Comparison of ENCODE assay signal across 8 cellular contexts in the genomic region with DNA sequence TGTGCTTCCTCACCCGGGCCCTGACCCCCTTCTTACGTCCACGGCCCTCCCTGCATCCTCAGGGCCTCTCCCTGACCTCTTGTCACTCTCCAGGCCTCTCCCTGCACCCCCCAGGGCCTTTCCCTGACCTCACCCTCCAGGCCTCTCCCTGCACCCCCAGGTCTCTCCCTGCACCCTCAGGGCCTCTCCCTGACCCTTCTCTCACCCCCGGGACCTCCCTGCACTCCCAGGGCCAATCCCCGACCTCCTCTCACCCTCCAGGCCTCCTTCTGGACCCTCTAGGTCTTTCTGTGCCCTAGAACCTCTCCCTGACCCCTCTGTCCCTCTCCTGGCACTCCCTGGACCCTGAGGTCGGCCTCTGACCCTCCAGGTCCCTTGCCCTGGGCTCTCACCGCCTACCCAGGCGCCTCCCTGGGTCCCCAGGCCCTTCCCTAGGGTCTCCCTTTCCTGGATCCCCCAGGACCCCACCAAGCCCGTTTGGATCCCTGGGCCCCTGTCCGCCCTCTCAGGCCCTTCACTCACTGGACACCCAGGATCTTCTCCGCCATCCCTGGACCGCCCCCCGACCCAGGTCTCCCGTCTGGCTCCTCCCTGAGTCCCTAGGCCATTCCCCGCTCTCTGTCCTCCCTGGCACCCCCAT. TPM values are rescaled to one million over a fixed set of nuclear protein-coding genes. Genes with fewer than 3 reads are reported as not detected.
DNase-seq lines count a peak whose midpoint lies in the region; ATAC-seq, FAIRE-seq and TF ChIP-seq lines count a peak whose summit lies in the region.

No MANE protein-coding gene starts in this region.

- TF ChIP-seq RAD21 in HepG2 (CRISPR knock-in tag; IDR thresholded peaks at IDR 0.05): no peak

- H3K36me3 ChIP-seq in A673 (ENCODE audit: insufficient read depth, low read length, poor library complexity, severe bottlenecking): peaks cover 15% of the 10 kb centered on the region
- peaks cover 21% of the 10 kb centered on the region for H3K36me3 ChIP-seq in HUES64 (ENCODE audit: insufficient read depth, low read length)
- H3K36me3 ChIP-seq in HepG2 (replicated peaks in 1 of 2; ENCODE audit: control insufficient read depth in 1 of 2, insufficient read depth in 2 of 2, low read length in 2 of 2): peaks cover 2 to 7% of the 10 kb centered on the region in 2 experiments; a peak in 3 of 5 replicates
- H3K36me3 ChIP-seq in thyroid gland: peaks cover 6 to 9% of the 10 kb centered on the region in 2 donors

- TF ChIP-seq EP300 in HepG2 (IDR thresholded peaks at IDR 0.05; ENCODE audit: low read depth in 2 of 2, low read length in 2 of 2): no peak
- no peak for TF ChIP-seq EP300 in HepG2 (CRISPR knock-in tag; IDR thresholded peaks at IDR 0.05; ENCODE audit: borderline replicate concordance)

- H3K9ac ChIP-seq in HUES64 (ENCODE audit: low read depth, low read length) (peak overlapping the region; percentile 63), HepG2 (ENCODE audit: insufficient read depth, low read depth, low read length) (peak overlapping the region; percentile 95)

- WGBS in HUES64: 6% methylated on average over 15 of the region's 15 CpGs
- WGBS in HepG2 (ENCODE audit: low lambda C conversion rate): 1% methylated on average over 15 of the region's 15 CpGs
- 8 to 11% methylated on average over 15 of the region's 15 CpGs for WGBS in thyroid gland, 2 donors

- H3K27ac ChIP-seq in A673 (ENCODE audit: low read depth, low read length, poor library complexity, severe bottlenecking) (peak overlapping the region; percentile 89), HUES64 (ENCODE audit: low read depth, low read length) (peak overlapping the region; percentile 73; the same call in 1 of the 2 replicates), angular gyrus (ENCODE audit: low read depth, low read length) (peak overlapping the region; percentile 30), HepG2 (ENCODE audit: extremely low read length, insufficient read depth, low read length) (peak overlapping the region; percentile 75), thyroid gland (peak overlapping the region; percentile 9 to 83 (median 58))

- H4K20me1 ChIP-seq in HepG2 (ENCODE audit: insufficient read depth, low read length): peaks cover 3% of the 10 kb centered on the region; the same call in 1 of the 2 replicates

- BruUV-seq in A673 (replicated peaks; lab: Mats Ljungman, UMichigan) (no TSS peak), HepG2 (replicated peaks; lab: Mats Ljungman, UMichigan) (no TSS peak)

- no peak overlapping the region for H2AFZ ChIP-seq in HepG2 (ENCODE audit: low read length)

- intact Hi-C loops in A673 (cut with micrococcal nuclease; ENCODE audit: unreplicated experiment) (no loop called here), HepG2 (cut with micrococcal nuclease; ENCODE audit: unreplicated experiment) (no loop called here), thyroid gland (cut with DNase I) (no loop called here)

- H3K79me2 ChIP-seq in HepG2 (ENCODE audit: insufficient read depth, low read length): peaks cover 5% of the 10 kb centered on the region

- CTCF ChIA-PET in A673 (lab: Charles Lee): interaction anchor here (0.9 kb wide), 1 partner anchor 39 kb away, joined by 3 read pairs; no protein-coding TSS in a partner anchor
- CTCF ChIA-PET in HepG2 (lab: Yijun Ruan, JAX; ENCODE audit: low intra/inter-chr PET ratio, low total read pairs): interaction anchor here (1.1 kb wide), 1 partner anchor 38 kb away, joined by 3 read pairs; no protein-coding TSS in a partner anchor

- ATAC-seq in HepG2 (no peak), GM21619 (IDR thresholded peaks at IDR 0.05; ENCODE audit: unreplicated experiment) (no peak)

- peak overlapping the region; percentile 81 for H3K4me2 ChIP-seq in HepG2 (ENCODE audit: low read depth, low read length)

- DNase-seq in A673 (ENCODE audit: low spot score) (no peak), HepG2 (ENCODE audit: low spot score) (no peak), thyroid gland (no peak), superior temporal gyrus (ENCODE audit: extremely low spot score) (no peak), UCSD-AML1 (lab: John Stamatoyannopoulos, UW; ENCODE audit: unreplicated experiment) (no peak)

- H3K27me3 ChIP-seq in A673 (replicated peaks; ENCODE audit: insufficient read depth, low read depth, low read length, poor library complexity) (no peaks in the 10 kb centered on the region), HUES64 (ENCODE audit: insufficient read depth, low read length) (no peaks in the 10 kb centered on the region), HepG2 (ENCODE audit: control insufficient read depth in 1 of 2, insufficient read depth in 2 of 2, low read length in 2 of 2) (no peaks in the 10 kb centered on the region; a peak in 1 of 5 replicates), thyroid gland (no peaks in the 10 kb centered on the region)

- TF ChIP-seq POLR2A in HepG2 (IDR thresholded peaks at IDR 0.05; ENCODE audit: insufficient read depth in 1 of 2, low read depth in 2 of 2, low read length in 2 of 2) (no peak), thyroid gland (IDR thresholded peaks at IDR 0.05) (no peak)

- H3K4me3 ChIP-seq in A673 (ENCODE audit: low read depth, low read length, poor library complexity, severe bottlenecking) (peak overlapping the region; percentile 74), HUES64 (ENCODE audit: low read length) (peak overlapping the region; percentile 72), HepG2 (replicated peaks in 1 of 3; ENCODE audit: insufficient read depth in 1 of 3, low read depth in 2 of 3, low read length in 3 of 3) (peak overlapping the region; percentile 82 to 99 (median 91)), thyroid gland (replicated peaks in 1 of 3) (peak overlapping the region; percentile 52 to 61 (median 58))

- H3K4me1 ChIP-seq in A673 (ENCODE audit: insufficient read depth, low read length, poor library complexity, severe bottlenecking): peaks cover 8% of the 10 kb centered on the region
- H3K4me1 ChIP-seq in HUES64 (ENCODE audit: insufficient read depth, low read length): peaks cover 12% of the 10 kb centered on the region
- peaks cover 27% of the 10 kb centered on the region for H3K4me1 ChIP-seq in HepG2 (ENCODE audit: insufficient read depth, low read length)
- peaks cover 14 to 22% of the 10 kb centered on the region in 2 donors for H3K4me1 ChIP-seq in thyroid gland

- POLR2A ChIA-PET in A673 (lab: Charles Lee; ENCODE audit: low non-redundant PET): no interaction called here
- POLR2A ChIA-PET in HepG2 (lab: Yijun Ruan, JAX): interaction anchor here (0.7 to 2.0 kb wide), 11 partner anchors 12 to 199 kb away, joined by 3 to 20 read pairs (median 8); partner anchors contain the start of genes HSPBP1, ISOC2, PPP6R1 and UBE2S

- TF ChIP-seq CTCF in A673 (conservative IDR thresholded peaks at IDR 0.05; ENCODE audit: low read depth, low read length) (no peak), HepG2 (CRISPR knock-in tag; IDR thresholded peaks at IDR 0.05) (no peak), thyroid gland (IDR thresholded peaks at IDR 0.05) (peak in 1 of 6 experiments; percentile 2)

- in situ Hi-C loops in HepG2 (cut with HindIII; ENCODE audit: extremely low pct_ligation_motif_present, low pct_unique_long_range_greater_than_20kb): no loop called here

- FAIRE-seq in HepG2 (lab: Jason Lieb, UNC): no peak

- H3K9me3 ChIP-seq in A673 (ENCODE audit: low read depth, low read length, poor library complexity, severe bottlenecking) (no peaks in the 10 kb centered on the region), HUES64 (ENCODE audit: insufficient read depth, low read depth, low read length) (no peaks in the 10 kb centered on the region), HepG2 (ENCODE audit: low read length) (no peaks in the 10 kb centered on the region), thyroid gland (no peaks in the 10 kb centered on the region)

RNA-seq across cellular contexts. Expression of gene KMT5C, which starts 0.6 kb away (rescaled TPM):
- total RNA-seq in A673 (2021): 19.7 and 24.1 TPM in 2 replicates
- 13.4 TPM for polyA plus RNA-seq in HUES64 (2013, experiment 1 of 2)
- polyA plus RNA-seq in HUES64 (2013, experiment 2 of 2): 15.2 TPM
- total RNA-seq in HepG2 (2016; rRNA removed; fragmentation: Illumina TruSeq; extraction: Trizol): 2.1 and 5.5 TPM in 2 replicates
- total RNA-seq in HepG2 (2016; cell fraction: cytosol; rRNA removed; fragmentation: Illumina TruSeq; extraction: Trizol; ENCODE audit: low read depth): 1.8 and 2.2 TPM in 2 replicates
- 1.8 and 4.7 TPM in 2 replicates for total RNA-seq in HepG2 (2016; cell fraction: insoluble cytoplasmic fraction; rRNA removed; fragmentation: Illumina TruSeq; extraction: Trizol)
- total RNA-seq in HepG2 (2016; cell fraction: membrane; rRNA removed; fragmentation: Illumina TruSeq; extraction: Trizol): 3.9 and 4.5 TPM in 2 replicates
- total RNA-seq in HepG2 (2016; cell fraction: nucleus; rRNA removed; fragmentation: Illumina TruSeq; extraction: Trizol): 5.3 and 6.2 TPM in 2 replicates
- polyA plus RNA-seq in HepG2 (2011; rRNA removed): 9.0 and 11.8 TPM in 2 replicates
- polyA plus RNA-seq in HepG2 (2011; cell fraction: cytosol; rRNA removed): 6.6 and 8.7 TPM in 2 replicates
- 46.8 and 58.8 TPM in 2 replicates for polyA plus RNA-seq in HepG2 (2011; cell fraction: nucleus; rRNA removed)
- polyA plus RNA-seq in HepG2 (2012): 10.0 and 13.2 TPM in 2 replicates
- 1.3 and 1.4 TPM in 2 replicates for polyA plus RNA-seq in HepG2 (2016; cell fraction: cytosol; fragmentation: Illumina TruSeq; extraction: Trizol; ENCODE audit: low read depth)
- 2.6 and 4.4 TPM in 2 replicates for polyA plus RNA-seq in HepG2 (2016; cell fraction: insoluble cytoplasmic fraction; fragmentation: Illumina TruSeq; extraction: Trizol; ENCODE audit: low read depth)
- polyA plus RNA-seq in HepG2 (2016; cell fraction: membrane; fragmentation: Illumina TruSeq; extraction: Trizol; ENCODE audit: low read depth): 2.5 and 3.8 TPM in 2 replicates
- 14.7 and 16.2 TPM in 2 replicates for polyA plus RNA-seq in HepG2 (2016; cell fraction: nucleus; fragmentation: Illumina TruSeq; extraction: Trizol; ENCODE audit: insufficient read depth, low read depth)
- polyA minus RNA-seq in HepG2 (2011; rRNA and poly(A)+ RNA removed; ENCODE audit: low replicate concordance): 9.0 and 17.8 TPM in 2 replicates
- 4.7 and 5.3 TPM in 2 replicates for polyA minus RNA-seq in HepG2 (2011; cell fraction: cytosol; rRNA and poly(A)+ RNA removed)
- 7.0 and 12.1 TPM in 2 replicates for polyA minus RNA-seq in HepG2 (2011; cell fraction: nucleus; rRNA and poly(A)+ RNA removed)
- total RNA-seq in thyroid gland: 10 to 100 TPM in 3 of 4 donors, 1 to 10 TPM in 1; 7.5 to 22.0 (median 15.4) TPM

RNA-seq across cellular contexts. Expression of gene COX6B2, which starts 14.3 kb away (rescaled TPM):
- total RNA-seq in A673 (2021): 0.48 TPM in 1 of 2 replicates, not detected in the other
- polyA plus RNA-seq in HUES64 (2013, experiment 1 of 2): 0.90 TPM
- 1.4 TPM for polyA plus RNA-seq in HUES64 (2013, experiment 2 of 2)
- total RNA-seq in HepG2 (2016; rRNA removed; fragmentation: Illumina TruSeq; extraction: Trizol): not detected in 2 replicates
- not detected in 2 replicates for total RNA-seq in HepG2 (2016; cell fraction: cytosol; rRNA removed; fragmentation: Illumina TruSeq; extraction: Trizol; ENCODE audit: low read depth)
- total RNA-seq in HepG2 (2016; cell fraction: insoluble cytoplasmic fraction; rRNA removed; fragmentation: Illumina TruSeq; extraction: Trizol): not detected in 2 replicates
- total RNA-seq in HepG2 (2016; cell fraction: membrane; rRNA removed; fragmentation: Illumina TruSeq; extraction: Trizol): not detected in 2 replicates
- total RNA-seq in HepG2 (2016; cell fraction: nucleus; rRNA removed; fragmentation: Illumina TruSeq; extraction: Trizol): not detected in 2 replicates
- polyA plus RNA-seq in HepG2 (2011; rRNA removed): 0.16 and 0.21 TPM in 2 replicates
- 0.04 and 0.05 TPM in 2 replicates for polyA plus RNA-seq in HepG2 (2011; cell fraction: cytosol; rRNA removed)
- polyA plus RNA-seq in HepG2 (2011; cell fraction: nucleus; rRNA removed): 0.43 and 1.4 TPM in 2 replicates
- polyA plus RNA-seq in HepG2 (2012): 0.28 TPM in 2 replicates
- polyA plus RNA-seq in HepG2 (2016; cell fraction: cytosol; fragmentation: Illumina TruSeq; extraction: Trizol; ENCODE audit: low read depth): not detected in 2 replicates
- not detected in 2 replicates for polyA plus RNA-seq in HepG2 (2016; cell fraction: insoluble cytoplasmic fraction; fragmentation: Illumina TruSeq; extraction: Trizol; ENCODE audit: low read depth)
- polyA plus RNA-seq in HepG2 (2016; cell fraction: membrane; fragmentation: Illumina TruSeq; extraction: Trizol; ENCODE audit: low read depth): not detected in 2 replicates
- not detected in 2 replicates for polyA plus RNA-seq in HepG2 (2016; cell fraction: nucleus; fragmentation: Illumina TruSeq; extraction: Trizol; ENCODE audit: insufficient read depth, low read depth)
- 0.16 TPM in 1 of 2 replicates, not detected in the other for polyA minus RNA-seq in HepG2 (2011; rRNA and poly(A)+ RNA removed; ENCODE audit: low replicate concordance)
- not detected in 2 replicates for polyA minus RNA-seq in HepG2 (2011; cell fraction: cytosol; rRNA and poly(A)+ RNA removed)
- polyA minus RNA-seq in HepG2 (2011; cell fraction: nucleus; rRNA and poly(A)+ RNA removed): not detected in 2 replicates
- total RNA-seq in thyroid gland: under 1 TPM in 1 of 4 donors, not detected in 3; 0.94 TPM

RNA-seq across cellular contexts. Expression of gene TMEM150B, which starts 15.1 kb away (rescaled TPM):
- not detected in 2 replicates for total RNA-seq in A673 (2021)
- not detected for polyA plus RNA-seq in HUES64 (2013, experiment 1 of 2)
- polyA plus RNA-seq in HUES64 (2013, experiment 2 of 2): not detected
- total RNA-seq in HepG2 (2016; rRNA removed; fragmentation: Illumina TruSeq; extraction: Trizol): 0.74 and 1.3 TPM in 2 replicates
- total RNA-seq in HepG2 (2016; cell fraction: cytosol; rRNA removed; fragmentation: Illumina TruSeq; extraction: Trizol; ENCODE audit: low read depth): 0.79 and 1.0 TPM in 2 replicates
- total RNA-seq in HepG2 (2016; cell fraction: insoluble cytoplasmic fraction; rRNA removed; fragmentation: Illumina TruSeq; extraction: Trizol): 0.70 and 1.0 TPM in 2 replicates
- total RNA-seq in HepG2 (2016; cell fraction: membrane; rRNA removed; fragmentation: Illumina TruSeq; extraction: Trizol): 0.62 and 0.77 TPM in 2 replicates
- 0.84 and 1.5 TPM in 2 replicates for total RNA-seq in HepG2 (2016; cell fraction: nucleus; rRNA removed; fragmentation: Illumina TruSeq; extraction: Trizol)
- 1.8 and 2.9 TPM in 2 replicates for polyA plus RNA-seq in HepG2 (2011; rRNA removed)
- polyA plus RNA-seq in HepG2 (2011; cell fraction: cytosol; rRNA removed): 2.4 and 2.5 TPM in 2 replicates
- polyA plus RNA-seq in HepG2 (2011; cell fraction: nucleus; rRNA removed): 6.2 and 7.0 TPM in 2 replicates
- polyA plus RNA-seq in HepG2 (2012): 3.3 and 3.4 TPM in 2 replicates
- 0.33 and 0.50 TPM in 2 replicates for polyA plus RNA-seq in HepG2 (2016; cell fraction: cytosol; fragmentation: Illumina TruSeq; extraction: Trizol; ENCODE audit: low read depth)
- polyA plus RNA-seq in HepG2 (2016; cell fraction: insoluble cytoplasmic fraction; fragmentation: Illumina TruSeq; extraction: Trizol; ENCODE audit: low read depth): 0.37 and 0.74 TPM in 2 replicates
- 0.28 and 1.2 TPM in 2 replicates for polyA plus RNA-seq in HepG2 (2016; cell fraction: membrane; fragmentation: Illumina TruSeq; extraction: Trizol; ENCODE audit: low read depth)
- polyA plus RNA-seq in HepG2 (2016; cell fraction: nucleus; fragmentation: Illumina TruSeq; extraction: Trizol; ENCODE audit: insufficient read depth, low read depth): 1.7 and 1.9 TPM in 2 replicates
- 5.1 TPM in 1 of 2 replicates, not detected in the other for polyA minus RNA-seq in HepG2 (2011; rRNA and poly(A)+ RNA removed; ENCODE audit: low replicate concordance)
- polyA minus RNA-seq in HepG2 (2011; cell fraction: cytosol; rRNA and poly(A)+ RNA removed): 1.9 and 2.7 TPM in 2 replicates
- polyA minus RNA-seq in HepG2 (2011; cell fraction: nucleus; rRNA and poly(A)+ RNA removed): 1.4 and 1.5 TPM in 2 replicates
- 1 to 10 TPM in 1 of 4 donors, not detected in 3; 1.3 TPM for total RNA-seq in thyroid gland

RNA-seq across cellular contexts. Expression of gene GARIN5B, which starts 22.8 kb away (rescaled TPM):
- total RNA-seq in A673 (2021): not detected in 2 replicates
- not detected for polyA plus RNA-seq in HUES64 (2013, experiment 1 of 2)
- not detected for polyA plus RNA-seq in HUES64 (2013, experiment 2 of 2)
- total RNA-seq in HepG2 (2016; rRNA removed; fragmentation: Illumina TruSeq; extraction: Trizol): not detected in 2 replicates
- not detected in 2 replicates for total RNA-seq in HepG2 (2016; cell fraction: cytosol; rRNA removed; fragmentation: Illumina TruSeq; extraction: Trizol; ENCODE audit: low read depth)
- total RNA-seq in HepG2 (2016; cell fraction: insoluble cytoplasmic fraction; rRNA removed; fragmentation: Illumina TruSeq; extraction: Trizol): not detected in 2 replicates
- total RNA-seq in HepG2 (2016; cell fraction: membrane; rRNA removed; fragmentation: Illumina TruSeq; extraction: Trizol): not detected in 2 replicates
- total RNA-seq in HepG2 (2016; cell fraction: nucleus; rRNA removed; fragmentation: Illumina TruSeq; extraction: Trizol): not detected in 2 replicates
- 0.03 TPM in 1 of 2 replicates, not detected in the other for polyA plus RNA-seq in HepG2 (2011; rRNA removed)
- polyA plus RNA-seq in HepG2 (2011; cell fraction: cytosol; rRNA removed): not detected in 2 replicates
- 0.31 and 0.59 TPM in 2 replicates for polyA plus RNA-seq in HepG2 (2011; cell fraction: nucleus; rRNA removed)
- 0.09 TPM in 1 of 2 replicates, not detected in the other for polyA plus RNA-seq in HepG2 (2012)
- not detected in 2 replicates for polyA plus RNA-seq in HepG2 (2016; cell fraction: cytosol; fragmentation: Illumina TruSeq; extraction: Trizol; ENCODE audit: low read depth)
- not detected in 2 replicates for polyA plus RNA-seq in HepG2 (2016; cell fraction: insoluble cytoplasmic fraction; fragmentation: Illumina TruSeq; extraction: Trizol; ENCODE audit: low read depth)
- polyA plus RNA-seq in HepG2 (2016; cell fraction: membrane; fragmentation: Illumina TruSeq; extraction: Trizol; ENCODE audit: low read depth): not detected in 2 replicates
- polyA plus RNA-seq in HepG2 (2016; cell fraction: nucleus; fragmentation: Illumina TruSeq; extraction: Trizol; ENCODE audit: insufficient read depth, low read depth): not detected in 2 replicates
- not detected in 2 replicates for polyA minus RNA-seq in HepG2 (2011; rRNA and poly(A)+ RNA removed; ENCODE audit: low replicate concordance)
- not detected in 2 replicates for polyA minus RNA-seq in HepG2 (2011; cell fraction: cytosol; rRNA and poly(A)+ RNA removed)
- 0.25 TPM in 1 of 2 replicates, not detected in the other for polyA minus RNA-seq in HepG2 (2011; cell fraction: nucleus; rRNA and poly(A)+ RNA removed)
- total RNA-seq in thyroid gland: not detected

RNA-seq across cellular contexts. Expression of gene IL11, which starts 30.0 kb away (rescaled TPM):
- total RNA-seq in A673 (2021): 0.42 and 0.47 TPM in 2 replicates
- polyA plus RNA-seq in HUES64 (2013, experiment 1 of 2): 0.65 TPM
- 1.1 TPM for polyA plus RNA-seq in HUES64 (2013, experiment 2 of 2)
- 2.9 and 3.0 TPM in 2 replicates for total RNA-seq in HepG2 (2016; rRNA removed; fragmentation: Illumina TruSeq; extraction: Trizol)
- total RNA-seq in HepG2 (2016; cell fraction: cytosol; rRNA removed; fragmentation: Illumina TruSeq; extraction: Trizol; ENCODE audit: low read depth): 3.4 and 3.8 TPM in 2 replicates
- 1.8 and 3.5 TPM in 2 replicates for total RNA-seq in HepG2 (2016; cell fraction: insoluble cytoplasmic fraction; rRNA removed; fragmentation: Illumina TruSeq; extraction: Trizol)
- total RNA-seq in HepG2 (2016; cell fraction: membrane; rRNA removed; fragmentation: Illumina TruSeq; extraction: Trizol): 6.4 and 6.5 TPM in 2 replicates
- total RNA-seq in HepG2 (2016; cell fraction: nucleus; rRNA removed; fragmentation: Illumina TruSeq; extraction: Trizol): 1.9 and 2.4 TPM in 2 replicates
- 2.5 and 4.5 TPM in 2 replicates for polyA plus RNA-seq in HepG2 (2011; rRNA removed)
- 2.8 and 3.0 TPM in 2 replicates for polyA plus RNA-seq in HepG2 (2011; cell fraction: cytosol; rRNA removed)
- polyA plus RNA-seq in HepG2 (2011; cell fraction: nucleus; rRNA removed): 5.1 and 7.0 TPM in 2 replicates
- polyA plus RNA-seq in HepG2 (2012): 0.95 and 4.9 TPM in 2 replicates
- polyA plus RNA-seq in HepG2 (2016; cell fraction: cytosol; fragmentation: Illumina TruSeq; extraction: Trizol; ENCODE audit: low read depth): 3.0 and 3.3 TPM in 2 replicates
- polyA plus RNA-seq in HepG2 (2016; cell fraction: insoluble cytoplasmic fraction; fragmentation: Illumina TruSeq; extraction: Trizol; ENCODE audit: low read depth): 2.0 and 2.8 TPM in 2 replicates
- polyA plus RNA-seq in HepG2 (2016; cell fraction: membrane; fragmentation: Illumina TruSeq; extraction: Trizol; ENCODE audit: low read depth): 3.5 and 3.7 TPM in 2 replicates
- polyA plus RNA-seq in HepG2 (2016; cell fraction: nucleus; fragmentation: Illumina TruSeq; extraction: Trizol; ENCODE audit: insufficient read depth, low read depth): 3.7 and 4.1 TPM in 2 replicates
- 0.89 and 2.4 TPM in 2 replicates for polyA minus RNA-seq in HepG2 (2011; rRNA and poly(A)+ RNA removed; ENCODE audit: low replicate concordance)
- 2.2 and 2.6 TPM in 2 replicates for polyA minus RNA-seq in HepG2 (2011; cell fraction: cytosol; rRNA and poly(A)+ RNA removed)
- 0.62 and 0.77 TPM in 2 replicates for polyA minus RNA-seq in HepG2 (2011; cell fraction: nucleus; rRNA and poly(A)+ RNA removed)
- total RNA-seq in thyroid gland: not detected

Comparison
In these comparisons a context has a peak if more than half of its experiments do, and no peak if none do; other contexts are left out.
1. H3K27ac ChIP-seq: peak in every context shown above with its lines; median percentile 89 in A673; 75 in HepG2; 73 in HUES64; 58 in thyroid gland; 30 in angular gyrus.